Comparison of ENCODE assay signal across 8 cellular contexts in genomic region chr9:35826071-35826701, GRCh38. TPM values are rescaled to one million over a fixed set of nuclear protein-coding genes. Genes with fewer than 3 reads are reported as not detected.
DNase-seq lines count a peak whose midpoint lies in the region; ATAC-seq and TF ChIP-seq lines count a peak whose summit lies in the region.

No MANE protein-coding gene starts in this region.

- no peaks in the 10 kb centered on the region for H3K36me3 ChIP-seq in transverse colon

- H3K27me3 ChIP-seq in transverse colon = no peaks in the 10 kb centered on the region

- TF ChIP-seq CTCF in cardiac fibroblast (IDR thresholded peaks at IDR 0.05; ENCODE audit: low read depth, low read length) (peak; percentile 80), transverse colon (IDR thresholded peaks at IDR 0.05) (peak; percentile 71 to 88 (median 81))

- no peak for TF ChIP-seq POLR2A in transverse colon (IDR thresholded peaks at IDR 0.05)

- no peak for ATAC-seq in GM21447 (IDR thresholded peaks at IDR 0.05; ENCODE audit: unreplicated experiment)

- H3K4me1 ChIP-seq in transverse colon = peaks cover 3 to 22% (median 17%) of the 10 kb centered on the region in 4 donors

- TF ChIP-seq EP300 in transverse colon (IDR thresholded peaks at IDR 0.05; ENCODE audit: low read depth) = no peak

- no peak overlapping the region for H3K4me3 ChIP-seq in cardiac fibroblast (replicated peaks in 1 of 2; ENCODE audit: low read depth in 2 of 2, low read length in 2 of 2)
- no peak overlapping the region for H3K4me3 ChIP-seq in transverse colon

- no peaks in the 10 kb centered on the region for H3K9me3 ChIP-seq in transverse colon

- in situ Hi-C loops in transverse colon (cut with MboI; ENCODE audit: low pct_ligation_motif_present in 1 of 4, low pct_unique_long_range_greater_than_20kb in 1 of 4, low sequenced_read_pairs in 3 of 4) = no loop called here

- H3K27ac ChIP-seq in transverse colon = no peak overlapping the region

- 27 to 28% methylated on average over 3 to 4 of the region's 4 CpGs for WGBS in transverse colon (ENCODE audit: low coverage in 1 of 2), 2 donors

- intact Hi-C loops in transverse colon (cut with DNase I; ENCODE audit: low total_unique reads) = no loop called here

- DNase-seq in DMS153 (lab: John Stamatoyannopoulos, UW) (peak; percentile 46), GM19240 (ENCODE audit: insufficient read length, low spot score) (peak; percentile 56), LHCN-M2 (ENCODE audit: low read depth) (peak; percentile 79), RPMI7951 (ENCODE audit: low read depth) (peak; percentile 61), cardiac fibroblast (ENCODE audit: low read depth in 2 of 2) (peak; percentile 82 to 83), left kidney (ENCODE audit: low read depth, low spot score) (peak; percentile 78), transverse colon (no peak)

RNA-seq across cellular contexts. Expression of gene FAM221B, which starts 2.3 kb away (rescaled TPM):
- not detected in 2 replicates for total RNA-seq in LHCN-M2 (2014; rRNA removed)
- polyA plus RNA-seq in LHCN-M2 (2012) = not detected
- not detected in 2 replicates for total RNA-seq in RPMI7951 (2014; rRNA removed; shearing (Covaris generic))
- under 1 TPM in 1 of 4 donors, not detected in 3; 0.14 TPM for total RNA-seq in transverse colon

RNA-seq across cellular contexts. Expression of gene TMEM8B, which starts 2.8 kb away (rescaled TPM):
- total RNA-seq in LHCN-M2 (2014; rRNA removed) (2.8 and 3.6 TPM in 2 replicates), transverse colon (10 to 100 TPM in 2 of 4 donors, 1 to 10 TPM in 2; 7.8 to 21.3 (median 9.6) TPM)
- 11.5 TPM for polyA plus RNA-seq in LHCN-M2 (2012)
- total RNA-seq in RPMI7951 (2014; rRNA removed; shearing (Covaris generic)) = 1.4 and 1.9 TPM in 2 replicates

RNA-seq across cellular contexts. Expression of gene HINT2, which starts 11.3 kb away (rescaled TPM):
- total RNA-seq in LHCN-M2 (2014; rRNA removed) (22.8 and 33.0 TPM in 2 replicates), transverse colon (10 to 100 TPM; 16.8 to 58.0 (median 38.9) TPM)
- 62.0 TPM for polyA plus RNA-seq in LHCN-M2 (2012)
- total RNA-seq in RPMI7951 (2014; rRNA removed; shearing (Covaris generic)) = 57.7 and 63.2 TPM in 2 replicates

RNA-seq across cellular contexts. Expression of gene SPAG8, which starts 14.1 kb away (rescaled TPM):
- total RNA-seq in LHCN-M2 (2014; rRNA removed) = 0.98 and 1.4 TPM in 2 replicates
- polyA plus RNA-seq in LHCN-M2 (2012) = 0.60 TPM
- 1.7 and 1.8 TPM in 2 replicates for total RNA-seq in RPMI7951 (2014; rRNA removed; shearing (Covaris generic))
- total RNA-seq in transverse colon = 1 to 10 TPM in 2 of 4 donors, under 1 TPM in 1, not detected in 1; 0.41 to 3.0 (median 1.9) TPM

RNA-seq across cellular contexts. Expression of gene NPR2, which starts 34.8 kb away (rescaled TPM):
- total RNA-seq in LHCN-M2 (2014; rRNA removed) = 14.5 and 23.0 TPM in 2 replicates
- 24.6 TPM for polyA plus RNA-seq in LHCN-M2 (2012)
- total RNA-seq in RPMI7951 (2014; rRNA removed; shearing (Covaris generic)) = 13.3 and 14.7 TPM in 2 replicates
- 1 to 10 TPM; 1.1 to 6.8 (median 4.9) TPM for total RNA-seq in transverse colon
